8 cellular contexts compared by ENCODE assay signal in the genomic region with DNA sequence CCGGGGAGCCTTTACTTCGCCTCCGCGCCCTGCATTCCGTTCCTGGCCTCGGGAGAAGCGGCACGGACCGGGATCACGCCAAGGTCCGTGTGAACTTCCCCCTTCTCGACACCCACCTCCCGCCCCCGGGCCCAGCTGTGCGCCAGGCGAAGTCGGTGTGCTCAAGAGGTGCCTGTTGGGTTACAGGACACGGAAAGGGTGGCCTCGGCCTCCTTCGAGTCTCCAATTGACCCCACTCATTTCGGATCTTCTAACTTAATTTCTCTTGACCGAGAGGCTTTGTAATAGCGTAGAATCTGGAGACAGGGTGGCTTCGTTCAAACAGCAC. TPM values are rescaled to one million over a fixed set of nuclear protein-coding genes. Genes with fewer than 3 reads are reported as not detected.
A peak's percentile ranks its signal among the peaks of the same experiment; 100 is the strongest.
DNase-seq lines count a peak whose midpoint lies in the region; ATAC-seq and TF ChIP-seq lines count a peak whose summit lies in the region.

No MANE protein-coding gene starts in this region.

- WGBS in psoas muscle, 3 donors, result 0 to 30% (median 0%) methylated on average over 9 to 24 of the region's 24 CpGs

- POLR2A ChIA-PET in AG04450 (lab: Yijun Ruan, JAX), result no interaction called here

- ATAC-seq in GM21367 (IDR thresholded peaks at IDR 0.05; ENCODE audit: unreplicated experiment), result peak; percentile 15
- ATAC-seq in psoas muscle, result peak in 1 of 4 donors; percentile 39
- ATAC-seq in HG02870 (IDR thresholded peaks at IDR 0.05; ENCODE audit: unreplicated experiment), result no peak

- TF ChIP-seq CTCF in AG04450 (IDR thresholded peaks at IDR 0.05; ENCODE audit: low read depth, low read length), result no peak
- no peak for TF ChIP-seq CTCF in OCI-LY1 (IDR thresholded peaks at IDR 0.05; ENCODE audit: low read length)
- TF ChIP-seq CTCF in epithelial cell of proximal tubule (conservative IDR thresholded peaks at IDR 0.05; ENCODE audit: low read depth, low read length), result no peak
- TF ChIP-seq CTCF in psoas muscle (IDR thresholded peaks at IDR 0.05), result no peak

- no peak overlapping the region for H3K27ac ChIP-seq in AG04450 (ENCODE audit: low read depth, low read length)
- no peak overlapping the region for H3K27ac ChIP-seq in OCI-LY1 (ENCODE audit: low read depth, low read length, poor library complexity, severe bottlenecking)
- peak overlapping the region; percentile 85 for H3K27ac ChIP-seq in psoas muscle

- peak overlapping the region; percentile 89 for H3K4me2 ChIP-seq in OCI-LY1 (ENCODE audit: low read length)

- no peaks in the 10 kb centered on the region for H3K9me2 ChIP-seq in OCI-LY1 (ENCODE audit: low read depth, low read length)

- no peak overlapping the region for H2AFZ ChIP-seq in OCI-LY1 (ENCODE audit: low read length)

- H3K4me3 ChIP-seq in AG04450 (ENCODE audit: low read depth, low read length), result peak overlapping the region; percentile 74
- peak overlapping the region; percentile 80 for H3K4me3 ChIP-seq in OCI-LY1 (ENCODE audit: low read depth, low read length, poor library complexity, severe bottlenecking)
- peak overlapping the region; percentile 77 for H3K4me3 ChIP-seq in epithelial cell of proximal tubule (ENCODE audit: low read depth, low read length)
- peak overlapping the region; percentile 81 for H3K4me3 ChIP-seq in psoas muscle

- no peaks in the 10 kb centered on the region for H3F3A ChIP-seq in OCI-LY1 (ENCODE audit: insufficient read depth, low read length)

- peak overlapping the region; percentile 78 for H3K9ac ChIP-seq in OCI-LY1 (ENCODE audit: low read length)

- DNase-seq in AG04450 (ENCODE audit: low read depth, low spot score) (no peak), epithelial cell of proximal tubule (ENCODE audit: low read depth) (no peak), psoas muscle (no peak), LoVo (ENCODE audit: low spot score) (no peak)
- no peak for DNase-seq in effector CD4-positive, alpha-beta T cell

- H3K27me3 ChIP-seq in AG04450 (ENCODE audit: control insufficient read depth, insufficient read depth, low read length) (no peaks in the 10 kb centered on the region), OCI-LY1 (ENCODE audit: insufficient read depth, low read length) (no peaks in the 10 kb centered on the region), psoas muscle (ENCODE audit: insufficient read depth in 3 of 3, low read length in 2 of 3) (no peaks in the 10 kb centered on the region)

- no peaks in the 10 kb centered on the region for H3K36me3 ChIP-seq in OCI-LY1 (ENCODE audit: insufficient read depth, low read length)
- H3K36me3 ChIP-seq in psoas muscle (ENCODE audit: insufficient read depth in 1 of 2, low read depth in 1 of 2), result no peaks in the 10 kb centered on the region

- H3K9me3 ChIP-seq in AG04450 (ENCODE audit: control insufficient read depth, insufficient read depth, low read length) (no peaks in the 10 kb centered on the region), OCI-LY1 (ENCODE audit: low read length) (no peaks in the 10 kb centered on the region), psoas muscle (no peaks in the 10 kb centered on the region)

- H3K4me1 ChIP-seq in OCI-LY1 (ENCODE audit: insufficient read depth, low read length, severe bottlenecking) (peaks cover 35% of the 10 kb centered on the region), psoas muscle (no peaks in the 10 kb centered on the region)

- H3K79me2 ChIP-seq in OCI-LY1 (ENCODE audit: insufficient read depth, low read length), result peaks cover 29% of the 10 kb centered on the region

- no peaks in the 10 kb centered on the region for H4K20me1 ChIP-seq in OCI-LY1 (ENCODE audit: insufficient read depth, low read length)

- intact Hi-C loops in psoas muscle (cut with DNase I), result loop anchor here in 1 of 2 donors (10.0 kb wide), 1 partner anchor 669 kb away; a partner anchor contains a TSS

- CTCF ChIA-PET in AG04450 (lab: Charles Lee), result no interaction called here

RNA-seq across cellular contexts. Expression of a gene that starts 0.4 kb away (rescaled TPM):
- polyA plus RNA-seq in AG04450 (2011; rRNA removed), result 154 and 166 TPM in 2 replicates
- polyA minus RNA-seq in AG04450 (2011; rRNA and poly(A)+ RNA removed), result 48.9 and 64.5 TPM in 2 replicates
- total RNA-seq in epithelial cell of proximal tubule, result 77.6 and 147 TPM in 2 replicates
- total RNA-seq in psoas muscle, result 100 to 1,000 TPM; 394 to 823 (median 575) TPM
- polyA plus RNA-seq in psoas muscle, result 100 to 1,000 TPM; 374 to 866 (median 679) TPM
